ENCODE assay signal across 8 cellular contexts in the genomic region with DNA sequence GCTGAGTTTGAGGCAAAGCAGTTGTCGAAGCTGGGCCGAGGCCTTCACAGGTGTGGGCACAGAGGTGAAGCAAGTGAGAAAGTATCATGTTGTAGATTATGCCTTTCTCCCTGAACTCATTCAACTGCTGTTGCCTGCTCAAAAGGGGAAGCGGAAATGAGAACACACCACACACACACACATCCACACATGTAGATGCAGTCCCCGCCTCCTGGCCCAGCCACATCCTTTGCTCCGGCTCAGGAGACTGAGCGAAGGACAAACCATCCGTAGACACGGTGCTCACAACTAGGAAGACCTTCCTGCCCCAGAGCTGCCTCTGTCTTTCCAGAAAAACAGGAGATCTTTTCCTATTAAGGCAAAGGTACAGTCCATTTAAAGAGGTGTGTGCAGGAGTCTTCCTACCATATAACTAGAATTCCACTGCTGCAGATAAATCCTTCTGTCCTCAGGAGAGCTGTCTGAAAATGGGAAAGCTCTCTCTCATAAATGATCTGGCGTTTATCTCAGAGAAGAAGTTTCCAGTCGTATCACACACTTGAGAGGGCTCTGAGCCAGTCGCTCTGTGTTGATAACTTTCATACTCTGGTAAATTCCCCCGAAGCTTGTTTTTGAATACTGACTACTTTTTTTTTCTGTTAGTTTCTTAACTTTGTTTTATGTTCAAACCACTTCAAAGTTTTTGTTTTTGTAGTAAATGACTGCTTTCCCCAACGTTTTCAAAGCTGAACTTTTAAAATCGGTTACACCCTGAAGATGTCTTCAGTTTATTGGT. TPM values are rescaled to one million over a fixed set of nuclear protein-coding genes. Genes with fewer than 3 reads are reported as not detected.
DNase-seq lines count a peak whose midpoint lies in the region; ATAC-seq and TF ChIP-seq lines count a peak whose summit lies in the region.

Gene TESPA1, minus strand, starts transcription at position 161 of the 775 bp plus-strand sequence. CDS start 10,200 bp downstream, outside the sequence.

- H3K27me3 ChIP-seq in thoracic aorta (replicated peaks; ENCODE audit: insufficient read depth), result no peaks in the 10 kb centered on the region

- DNase-seq in OCI-M1 (lab: John Stamatoyannopoulos, UW) (peak; percentile 96), mucosa of descending colon (peak; percentile 57 to 88 (median 74)), thoracic aorta (ENCODE audit: low spot score) (peak; percentile 3), endothelial cell (ENCODE audit: low spot score) (no peak), HEK293T (ENCODE audit: extremely low spot score) (no peak)
- peak; percentile 71 to 72 for DNase-seq in activated T-helper 1 cell treated with anti-CD3 and anti-CD28 coated beads, Interleukin-2, amount 50 U/mL, for 16 hours (ENCODE audit: low read depth in 1 of 2, low spot score in 1 of 2)

- H3K9me3 ChIP-seq in mucosa of descending colon (no peaks in the 10 kb centered on the region), thoracic aorta (no peaks in the 10 kb centered on the region)

- intact Hi-C loops in mucosa of descending colon (cut with DNase I, micrococcal nuclease), result no loop called here

- CTCF ChIA-PET in HEK293T (lab: Yijun Ruan, JAX), result no interaction called here

- H3K27ac ChIP-seq in thoracic aorta, result no peak within 1 kb of the TSS

- H3K4me3 ChIP-seq in mucosa of descending colon, result no peak within 1 kb of the TSS
- H3K4me3 ChIP-seq in thoracic aorta, result no peak within 1 kb of the TSS

- H3K9me3 Mint-ChIP-seq in endothelial cell (ENCODE audit: unreplicated experiment), result no peaks in the 10 kb centered on the region

- no peaks in the 10 kb centered on the region for H3K36me3 Mint-ChIP-seq in endothelial cell (ENCODE audit: low read depth, unreplicated experiment)

- POLR2A ChIA-PET in HEK293T (lab: Yijun Ruan, JAX), result no interaction called here

- ATAC-seq in HG02759 (IDR thresholded peaks at IDR 0.05; ENCODE audit: unreplicated experiment) (peak; percentile 96), mucosa of descending colon (peak; percentile 96), thoracic aorta (ENCODE audit: insufficient number of reproducible peaks, low FRiP score, low read depth) (no peak)

- H3K4me1 Mint-ChIP-seq in endothelial cell (ENCODE audit: unreplicated experiment), result no peaks in the 10 kb centered on the region

- H3K36me3 ChIP-seq in mucosa of descending colon (ENCODE audit: low read depth) (no peaks in the 10 kb centered on the region), thoracic aorta (no peaks in the 10 kb centered on the region)

- no peak within 1 kb of the TSS for H3K4me3 Mint-ChIP-seq in endothelial cell (ENCODE audit: unreplicated experiment)

- peak; percentile 77 for TF ChIP-seq POLR2A in GM15510 (IDR thresholded peaks at IDR 0.05; ENCODE audit: borderline replicate concordance, extremely low read depth, insufficient read length)

- peaks cover 1% of the 10 kb centered on the region for H3K27me3 Mint-ChIP-seq in endothelial cell (ENCODE audit: unreplicated experiment)

- H3K4me1 ChIP-seq in mucosa of descending colon (ENCODE audit: low read depth) (no peaks in the 10 kb centered on the region), thoracic aorta (ENCODE audit: control insufficient read depth in 1 of 2, low read depth in 2 of 2) (no peaks in the 10 kb centered on the region)

- H3K27ac Mint-ChIP-seq in endothelial cell (ENCODE audit: unreplicated experiment), result no peak within 1 kb of the TSS

- TF ChIP-seq CTCF in mucosa of descending colon (IDR thresholded peaks at IDR 0.05), result no peak
- no peak for TF ChIP-seq CTCF in thoracic aorta (IDR thresholded peaks at IDR 0.05)
- TF ChIP-seq CTCF in endothelial cell (IDR thresholded peaks at IDR 0.05; ENCODE audit: unreplicated experiment), result no peak

TF ChIP-seq in HEK293T, 16 proteins besides CTCF, POLR2A, EP300 and RAD21:
- TF ChIP-seq FOXA1 (IDR thresholded peaks at IDR 0.05) (no peak), ARNT (IDR thresholded peaks at IDR 0.05) (no peak), HDGF (IDR thresholded peaks at IDR 0.05; ENCODE audit: borderline replicate concordance) (no peak), SUZ12 (IDR thresholded peaks at IDR 0.05) (no peak), PKNOX1 (IDR thresholded peaks at IDR 0.05) (no peak), TARDBP (IDR thresholded peaks at IDR 0.05) (no peak)

RNA-seq across cellular contexts. Expression of gene TESPA1, which starts in this region (rescaled TPM):
- total RNA-seq in mucosa of descending colon, result 1 to 10 TPM in 2 of 3 donors, under 1 TPM in 1; 0.75 to 2.7 (median 1.7) TPM
- under 1 TPM in 1 of 2 donors, not detected in 1; 0.28 TPM for total RNA-seq in thoracic aorta
- total RNA-seq in endothelial cell (ENCODE audit: unreplicated experiment), result 0.95 TPM

Comparison
In these comparisons a context has a peak if more than half of its experiments do, and no peak if none do; other contexts are left out.
1. Peak in DNase-seq in thoracic aorta; RNA of the gene not detected or under 1 TPM.
2. DNase-seq: peak in OCI-M1 (single experiment), activated T-helper 1 cell treated with anti-CD3 and anti-CD28 coated beads, Interleukin-2, amount 50 U/mL, for 16 hours (2 of 2) and mucosa of descending colon (3 of 3); none in endothelial cell (single experiment) and HEK293T (single experiment).